ENCODE assay signal across 1 cellular context in genomic region chr12:62655524-62656160, GRCh38.
TF ChIP-seq lines count a peak whose summit lies in the region.

No MANE protein-coding gene starts in this region.

TF ChIP-seq in GM23338, 12 proteins besides CTCF, POLR2A, EP300 and RAD21 (continued from another document):
- no peak for TF ChIP-seq REST (IDR thresholded peaks at IDR 0.05; ENCODE audit: unreplicated experiment)
- TF ChIP-seq EZH2 (IDR thresholded peaks at IDR 0.05; ENCODE audit: low read depth, unreplicated experiment), result no peak
